15 cellular contexts compared by ENCODE assay signal in the genomic region with DNA sequence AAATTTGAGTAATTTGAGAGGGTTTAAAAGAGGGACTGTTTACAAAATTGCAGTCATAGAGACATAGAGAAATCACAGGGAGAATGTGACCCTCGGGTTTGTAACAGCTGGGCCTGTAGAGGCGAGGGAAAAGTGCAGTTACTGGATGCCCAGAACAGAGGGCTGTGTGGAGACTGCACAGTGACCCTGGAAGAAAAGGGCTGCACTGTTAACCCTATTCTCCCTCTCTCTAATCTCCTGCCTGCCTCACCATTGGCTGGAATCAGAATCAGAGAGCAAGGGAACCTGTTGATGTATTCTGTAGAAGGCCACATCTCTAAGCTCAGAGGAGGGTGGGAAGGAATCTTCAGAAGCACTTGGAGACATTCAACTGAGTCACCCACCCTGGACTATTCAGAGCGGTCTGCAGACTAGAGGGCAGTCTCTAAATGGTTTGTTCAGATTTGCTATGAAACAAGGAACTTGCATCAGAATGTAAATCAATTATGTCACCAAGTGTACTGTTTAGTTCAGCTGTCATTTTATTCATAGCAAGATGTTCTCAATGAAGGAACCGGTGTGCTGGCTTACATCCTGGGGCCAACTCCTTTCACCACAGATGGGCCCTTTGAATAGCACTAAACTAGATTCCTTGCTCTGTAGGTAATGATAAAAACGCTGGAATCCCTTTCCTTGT.
DNase-seq lines count a peak whose midpoint lies in the region; ATAC-seq, FAIRE-seq and TF ChIP-seq lines count a peak whose summit lies in the region.
"Had no signal": no experiment of that assay in that cellular context is flagged by ENCODE, and none has a peak within 500 bp of the region (broad histone marks: within the 10 kb centered on the region; RNA-seq: fewer than 3 reads in every experiment).

No MANE protein-coding gene starts in this region.

- intact Hi-C loops in K562 (cut with micrococcal nuclease) = no loop called here
- intact Hi-C loops in left lung (cut with DNase I) = no loop called here

- TF ChIP-seq CTCF in K562 (IDR thresholded peaks at IDR 0.05 in 2 of 3, conservative IDR thresholded peaks at IDR 0.05 in 1 of 3; ENCODE audit: insufficient read depth in 2 of 3, low read depth in 1 of 3, low read length in 3 of 3) (no peak), left lung (IDR thresholded peaks at IDR 0.05) (no peak)

- H3K27me3 ChIP-seq in K562 (ENCODE audit: control insufficient read depth in 2 of 2, insufficient read depth in 2 of 2, low read length in 2 of 2) = peaks cover 0 to 5% of the 10 kb centered on the region in 2 experiments; a peak in 2 of 5 replicates
- no peaks in the 10 kb centered on the region for H3K27me3 ChIP-seq in left lung
- H3K27me3 ChIP-seq in skeletal muscle tissue (ENCODE audit: control insufficient read depth in 3 of 3, insufficient read depth in 3 of 3, low read length in 3 of 3) = no peaks in the 10 kb centered on the region
- H3K27me3 ChIP-seq: BE2C, ovary had no signal

- BruUV-seq in K562 (replicated peaks; lab: Mats Ljungman, UMichigan) = no TSS peak

- H4K20me1 ChIP-seq in K562 (replicated peaks; ENCODE audit: control insufficient read depth, insufficient read depth, low read length) = no peaks in the 10 kb centered on the region

- H3K4me3 ChIP-seq in K562 = no peak overlapping the region
- H3K4me3 ChIP-seq in left lung = no peak overlapping the region
- peak overlapping the region in 1 of 3 donors; percentile 4 for H3K4me3 ChIP-seq in skeletal muscle tissue (ENCODE audit: low read length in 3 of 3)
- H3K4me3 ChIP-seq: ovary had no signal

- DNase-seq in MV-4-11 (lab: John Stamatoyannopoulos, UW) (peak; percentile 62), K562 (ENCODE audit: extremely low read depth in 1 of 4, low spot score in 3 of 4) (no peak), left lung (no peak)
- DNase-seq: activated T-cell treated with anti-CD3 and anti-CD28 coated beads, Interleukin-2, amount 50 U/mL, for 72 hours; amygdala; BE2C; DMS53; mesendoderm; NCI-H2029; ovary had no signal

- H3K9me1 ChIP-seq in K562 (ENCODE audit: control insufficient read depth, insufficient read depth, low read length) = no peaks in the 10 kb centered on the region

- no peak overlapping the region for H2AFZ ChIP-seq in K562 (ENCODE audit: low read depth, low read length)

- H3K79me2 ChIP-seq in K562 (ENCODE audit: control insufficient read depth, insufficient read depth, low read length) = no peaks in the 10 kb centered on the region

- no peak for TF ChIP-seq POLR2A in K562 (conservative IDR thresholded peaks at IDR 0.05)

- H3K27ac ChIP-seq in K562 (ENCODE audit: extremely low read depth, low read depth, low read length) (no peak overlapping the region), left lung (no peak overlapping the region), skeletal muscle tissue (ENCODE audit: low read depth, low read length) (peak overlapping the region; percentile 93)
- H3K27ac ChIP-seq: ovary had no signal

- POLR2A ChIA-PET in K562 (lab: Yijun Ruan, JAX) = no interaction called here

- H3K4me1 ChIP-seq in K562 (replicated peaks in 1 of 2; ENCODE audit: control insufficient read depth in 2 of 2, insufficient read depth in 2 of 2, low read length in 2 of 2) (no peaks in the 10 kb centered on the region), left lung (peaks cover 9 to 33% of the 10 kb centered on the region in 2 donors), skeletal muscle tissue (ENCODE audit: control insufficient read depth in 3 of 3, insufficient read depth in 3 of 3, low read length in 3 of 3) (peaks cover 29 to 45% (median 32%) of the 10 kb centered on the region in 3 donors)
- H3K4me1 ChIP-seq: BE2C had no signal

- TF ChIP-seq RAD21 in K562 (CRISPR knock-in tag; conservative IDR thresholded peaks at IDR 0.05 in 1 of 2, IDR thresholded peaks at IDR 0.05 in 1 of 2) = no peak

- H3K36me3 ChIP-seq in K562 (ENCODE audit: control insufficient read depth, insufficient read depth, low read length) (no peaks in the 10 kb centered on the region), left lung (no peaks in the 10 kb centered on the region), skeletal muscle tissue (ENCODE audit: control insufficient read depth in 3 of 3, insufficient read depth in 3 of 3, low read length in 3 of 3) (no peaks in the 10 kb centered on the region)
- H3K36me3 ChIP-seq: BE2C, ovary had no signal

- CTCF ChIA-PET in K562 (lab: Yijun Ruan, JAX; ENCODE audit: low intra/inter-chr PET ratio) = no interaction called here

- TF ChIP-seq EP300 in K562 (IDR thresholded peaks at IDR 0.05; ENCODE audit: low read length) = no peak

- 5% methylated on average over 5 of the region's 5 CpGs for WGBS in K562 (ENCODE audit: insufficient coverage, low coverage, missing lambda C conversion rate)

- ATAC-seq in K562 (no peak), left lung (peak; percentile 50), GM18873 (IDR thresholded peaks at IDR 0.05; ENCODE audit: low FRiP score, unreplicated experiment) (no peak), HG02588 (IDR thresholded peaks at IDR 0.05; ENCODE audit: unreplicated experiment) (no peak), HG03175 (IDR thresholded peaks at IDR 0.05; ENCODE audit: unreplicated experiment) (no peak), HG03378 (IDR thresholded peaks at IDR 0.05; ENCODE audit: unreplicated experiment) (no peak)
- ATAC-seq: activated T-cell treated with anti-CD3 and anti-CD28 coated beads, Interleukin-2, amount 50 U/mL, for 72 hours had no signal

- H3K9me3 ChIP-seq in K562 (replicated peaks; ENCODE audit: control insufficient read depth, insufficient read depth, low read depth, low read length) (no peaks in the 10 kb centered on the region), left lung (no peaks in the 10 kb centered on the region), skeletal muscle tissue (ENCODE audit: control insufficient read depth in 3 of 3, low read length in 3 of 3) (no peaks in the 10 kb centered on the region)
- H3K9me3 ChIP-seq: BE2C, ovary had no signal

- FAIRE-seq in K562 (lab: Jason Lieb, UNC) = no peak

- in situ Hi-C loops in K562 (cut with MboI) = no loop called here

- H3K9ac ChIP-seq in K562 (ENCODE audit: insufficient read depth in 1 of 2, low read depth in 2 of 2, low read length in 2 of 2) (no peak overlapping the region), skeletal muscle tissue (ENCODE audit: low read depth in 1 of 3, low read length in 3 of 3) (no peak overlapping the region)

- H3K4me2 ChIP-seq in K562 (ENCODE audit: insufficient read depth, low read length) = no peak overlapping the region

TF ChIP-seq in K562, 482 proteins besides CTCF, POLR2A, EP300 and RAD21:
- TF ChIP-seq MEIS2 (IDR thresholded peaks at IDR 0.05; ENCODE audit: partially characterized antibody) = peak; percentile 10
- TF ChIP-seq, protein P1, sequence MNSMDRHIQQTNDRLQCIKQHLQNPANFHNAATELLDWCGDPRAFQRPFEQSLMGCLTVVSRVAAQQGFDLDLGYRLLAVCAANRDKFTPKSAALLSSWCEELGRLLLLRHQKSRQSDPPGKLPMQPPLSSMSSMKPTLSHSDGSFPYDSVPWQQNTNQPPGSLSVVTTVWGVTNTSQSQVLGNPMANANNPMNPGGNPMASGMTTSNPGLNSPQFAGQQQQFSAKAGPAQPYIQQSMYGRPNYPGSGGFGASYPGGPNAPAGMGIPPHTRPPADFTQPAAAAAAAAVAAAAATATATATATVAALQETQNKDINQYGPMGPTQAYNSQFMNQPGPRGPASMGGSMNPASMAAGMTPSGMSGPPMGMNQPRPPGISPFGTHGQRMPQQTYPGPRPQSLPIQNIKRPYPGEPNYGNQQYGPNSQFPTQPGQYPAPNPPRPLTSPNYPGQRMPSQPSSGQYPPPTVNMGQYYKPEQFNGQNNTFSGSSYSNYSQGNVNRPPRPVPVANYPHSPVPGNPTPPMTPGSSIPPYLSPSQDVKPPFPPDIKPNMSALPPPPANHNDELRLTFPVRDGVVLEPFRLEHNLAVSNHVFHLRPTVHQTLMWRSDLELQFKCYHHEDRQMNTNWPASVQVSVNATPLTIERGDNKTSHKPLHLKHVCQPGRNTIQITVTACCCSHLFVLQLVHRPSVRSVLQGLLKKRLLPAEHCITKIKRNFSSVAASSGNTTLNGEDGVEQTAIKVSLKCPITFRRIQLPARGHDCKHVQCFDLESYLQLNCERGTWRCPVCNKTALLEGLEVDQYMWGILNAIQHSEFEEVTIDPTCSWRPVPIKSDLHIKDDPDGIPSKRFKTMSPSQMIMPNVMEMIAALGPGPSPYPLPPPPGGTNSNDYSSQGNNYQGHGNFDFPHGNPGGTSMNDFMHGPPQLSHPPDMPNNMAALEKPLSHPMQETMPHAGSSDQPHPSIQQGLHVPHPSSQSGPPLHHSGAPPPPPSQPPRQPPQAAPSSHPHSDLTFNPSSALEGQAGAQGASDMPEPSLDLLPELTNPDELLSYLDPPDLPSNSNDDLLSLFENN (IDR thresholded peaks at IDR 0.05; ENCODE audit: low read depth in 2 of 2, low read length in 2 of 2) = no peak
